Comparison of ENCODE assay signal across 22 cellular contexts in the genomic region with DNA sequence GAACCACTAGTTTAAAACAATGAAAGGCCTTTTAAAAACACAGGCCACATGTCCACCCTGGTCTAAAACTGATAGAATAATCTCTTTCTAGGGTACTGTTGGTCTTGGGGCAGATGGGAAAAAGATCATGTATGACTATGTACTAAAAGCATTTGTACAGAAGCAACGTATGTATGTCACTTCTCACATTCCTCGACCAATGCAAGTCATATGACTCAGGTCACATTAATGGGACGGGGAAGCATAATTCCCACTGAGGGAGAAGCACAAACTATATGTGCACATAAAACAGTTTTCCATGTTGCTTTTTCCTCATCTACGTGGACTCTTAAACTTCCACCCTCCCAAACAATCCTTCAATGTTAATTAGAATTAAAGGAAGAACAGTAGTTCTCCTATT.
"Had no signal": no experiment of that assay in that cellular context is flagged by ENCODE, and none has a peak within 500 bp of the region (broad histone marks: within the 10 kb centered on the region; RNA-seq: fewer than 3 reads in every experiment).

No MANE protein-coding gene starts in this region.

- H3K4me3 Mint-ChIP-seq: activated CD4-positive, alpha-beta T cell treated with anti-CD3 and anti-CD28 coated beads, Interleukin-2, amount 10 ng/mL, durations not matched to agents 24 days and 14 days; activated CD8-positive, alpha-beta T cell treated with anti-CD3 and anti-CD28 coated beads, Interleukin-2, amount 10 ng/mL, durations not matched to agents 7 days and 5 days; activated naive CD4-positive, alpha-beta T cell treated with anti-CD3 and anti-CD28 coated beads, Interleukin-2, amount 50 U/mL, for 24 hours; neural progenitor cell; T-helper 2 cell treated with Interferon-gamma antibody and Interleukin-4, amounts not matched to agents 5 μg/mL and 100 μg/mL, for 36 hours had no signal

- H3K4me1 Mint-ChIP-seq: neural progenitor cell had no signal

- H3K27me3 Mint-ChIP-seq: activated CD4-positive, alpha-beta T cell treated with anti-CD3 and anti-CD28 coated beads, Interleukin-2, amount 10 ng/mL, durations not matched to agents 24 days and 14 days; activated naive CD4-positive, alpha-beta T cell treated with anti-CD3 and anti-CD28 coated beads, Interleukin-2, amount 50 U/mL, for 24 hours had no signal

- FAIRE-seq: frontal cortex had no signal

- ATAC-seq: activated CD8-positive, alpha-beta T cell treated with anti-CD3 and anti-CD28 coated beads, Interleukin-2, amount 10 ng/mL, durations not matched to agents 7 days and 5 days; heart left ventricle; left colon; lower lobe of right lung had no signal

- H3K4me3 ChIP-seq: coronary artery, esophagus muscularis mucosa, heart left ventricle, lower lobe of right lung, neural progenitor cell, ovary, tibial artery had no signal

- DNase-seq: activated CD4-positive, alpha-beta T cell treated with anti-CD3 and anti-CD28 coated beads, Interleukin-2, amount 10 ng/mL, durations not matched to agents 24 days and 14 days; activated CD4-positive, CD25-positive, alpha-beta regulatory T cell; activated CD8-positive, alpha-beta memory T cell treated with anti-CD3 and anti-CD28 coated beads, Interleukin-2, amount 50 U/mL, for 4 hours; activated CD8-positive, alpha-beta T cell treated with anti-CD3 and anti-CD28 coated beads, Interleukin-2, amount 10 ng/mL, durations not matched to agents 7 days and 5 days; activated effector memory CD4-positive, alpha-beta T cell treated with anti-CD3 and anti-CD28 coated beads, Interleukin-2, amount 50 U/mL, for 16 hours; activated T-cell treated with anti-CD3 and anti-CD28 coated beads, Interleukin-2, amount 50 U/mL, for 48 hours; caudate nucleus; effector CD4-positive, alpha-beta T cell; heart left ventricle; left colon; lower lobe of right lung; midbrain; ovary; stimulated activated CD4-positive, alpha-beta T cell treated with anti-CD3 and anti-CD28 coated beads, Interleukin-4, amount 100 ng/mL, for 1 hour; stimulated activated naive CD4-positive, alpha-beta T cell; tibial artery had no signal

- H3K27ac Mint-ChIP-seq: activated CD4-positive, alpha-beta T cell treated with anti-CD3 and anti-CD28 coated beads, Interleukin-2, amount 10 ng/mL, durations not matched to agents 24 days and 14 days; activated CD8-positive, alpha-beta T cell treated with anti-CD3 and anti-CD28 coated beads, Interleukin-2, amount 10 ng/mL, durations not matched to agents 7 days and 5 days; neural progenitor cell; T-helper 2 cell treated with Interferon-gamma antibody and Interleukin-4, amounts not matched to agents 5 μg/mL and 100 μg/mL, for 36 hours had no signal

- H3K9me3 Mint-ChIP-seq: activated CD4-positive, alpha-beta T cell treated with anti-CD3 and anti-CD28 coated beads, Interleukin-2, amount 10 ng/mL, durations not matched to agents 24 days and 14 days; activated naive CD4-positive, alpha-beta T cell treated with anti-CD3 and anti-CD28 coated beads, Interleukin-2, amount 50 U/mL, for 24 hours; neural progenitor cell; T-helper 2 cell treated with Interferon-gamma antibody and Interleukin-4, amounts not matched to agents 5 μg/mL and 100 μg/mL, for 36 hours had no signal
